ENCODE assay signal across 21 cellular contexts in genomic region chr1:52877554-52877953, GRCh38. TPM values are rescaled to one million over a fixed set of nuclear protein-coding genes. Genes with fewer than 3 reads are reported as not detected.
"Had no signal": no experiment of that assay in that cellular context is flagged by ENCODE, and none has a peak within 500 bp of the region (broad histone marks: within the 10 kb centered on the region; RNA-seq: fewer than 3 reads in every experiment).

No MANE protein-coding gene starts in this region.

- H3K27ac ChIP-seq: foreskin keratinocyte, left ventricle myocardium inferior, prostate gland, right atrium auricular region had no signal

- ATAC-seq: activated CD8-positive, alpha-beta T cell treated with anti-CD3 and anti-CD28 coated beads for 36 hours; activated T-helper 17 cell treated with anti-CD3 and anti-CD28 coated beads, Interleukin-2, amount 50 U/mL, for 72 hours; esophagus mucosa; foreskin keratinocyte; stimulated activated naive CD8-positive, alpha-beta T cell treated with anti-CD3 and anti-CD28 coated beads, Interleukin-15, Interleukin-2, amounts not matched to agents 100 U/mL and 50 U/mL, for 24 hours had no signal

- H3K36me3 ChIP-seq: left ventricle myocardium inferior, prostate gland, right atrium auricular region had no signal

- H3K9me3 ChIP-seq: left ventricle myocardium inferior, prostate gland, right atrium auricular region had no signal

- DNase-seq: activated CD4-positive, alpha-beta T cell treated with anti-CD3 and anti-CD28 coated beads, Interleukin-2, amount 10 ng/mL, durations not matched to agents 24 days and 14 days; activated CD8-positive, alpha-beta T cell treated with anti-CD3 and anti-CD28 coated beads for 36 hours; activated naive CD4-positive, alpha-beta T cell treated with Interleukin-2 at 50 U/mL for 16 hours; activated naive CD8-positive, alpha-beta T cell treated with anti-CD3 and anti-CD28 coated beads, Interleukin-2, amount 10 ng/mL, durations not matched to agents 7 days and 5 days; activated T-cell treated with anti-CD3 and anti-CD28 coated beads, Interleukin-2, amount 50 U/mL, for 1 hour; aorta; effector CD8-positive, alpha-beta T cell; foreskin keratinocyte; hypothalamus; kidney; left ventricle myocardium inferior; mammary epithelial cell; stimulated activated CD4-positive, alpha-beta T cell treated with anti-CD3 and anti-CD28 coated beads, Interleukin-12 subunit alpha, Interleukin-12 subunit beta, amount 100 ng/mL, for 4 hours; stimulated activated CD4-positive, alpha-beta T cell treated with anti-CD3 and anti-CD28 coated beads, Interleukin-1b, Interleukin-23, amount 100 ng/mL, for 48 hours; stimulated activated naive CD8-positive, alpha-beta T cell treated with anti-CD3 and anti-CD28 coated beads, Interleukin-15, Interleukin-2, amounts not matched to agents 100 U/mL and 50 U/mL, for 24 hours; trophoblast cell had no signal

- H3K4me1 ChIP-seq: foreskin keratinocyte, left ventricle myocardium inferior, prostate gland, right atrium auricular region had no signal

- H3K27me3 ChIP-seq: foreskin keratinocyte, right atrium auricular region had no signal

- FAIRE-seq: bronchial epithelial cell, kidney had no signal

- H3K4me3 ChIP-seq: left ventricle myocardium inferior, prostate gland, right atrium auricular region had no signal

RNA-seq across cellular contexts. Expression of gene ZYG11A, which starts 35.0 kb away (rescaled TPM):
- total RNA-seq: left ventricle myocardium inferior, right atrium auricular region had no signal
